In the genomic region with DNA sequence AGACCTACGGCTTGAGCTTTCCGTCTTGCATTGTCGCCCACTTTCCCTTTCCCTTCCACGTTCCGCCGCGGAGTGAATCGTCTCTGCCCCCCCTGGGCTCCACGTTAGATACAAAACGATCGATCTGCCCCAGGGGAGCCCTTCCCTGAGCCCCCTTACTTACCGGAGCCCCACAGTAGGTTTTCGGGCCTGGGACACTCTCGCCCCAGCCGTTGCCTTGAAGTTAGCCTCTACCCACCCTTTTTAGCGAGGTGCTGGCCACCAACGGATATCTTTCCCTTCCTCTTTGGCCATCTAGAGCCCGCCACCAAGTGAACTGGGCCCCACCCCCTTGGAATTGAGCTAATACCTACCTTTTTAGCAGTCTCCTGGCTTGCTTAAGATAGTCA, we compare ENCODE assay signal across 8 cellular contexts. TPM values are rescaled to one million over a fixed set of nuclear protein-coding genes. Genes with fewer than 3 reads are reported as not detected.
DNase-seq lines count a peak whose midpoint lies in the region; ATAC-seq and TF ChIP-seq lines count a peak whose summit lies in the region.

No MANE protein-coding gene starts in this region.

- 0 to 1% (median 1%) methylated on average over 9 to 18 of the region's 18 CpGs for WGBS in adrenal gland, 4 donors
- WGBS in stomach, 5 donors: 0 to 1% (median 1%) methylated on average over 16 to 18 of the region's 18 CpGs

- TF ChIP-seq EP300 in stomach (IDR thresholded peaks at IDR 0.05): no peak

- H3K4me2 ChIP-seq in KMS-11: peak overlapping the region; percentile 84

- H3K4me1 ChIP-seq in KMS-11 (ENCODE audit: low read depth, poor library complexity, severe bottlenecking) (peaks cover 23% of the 10 kb centered on the region), adrenal gland (replicated peaks in 1 of 2) (peaks cover 8 to 17% of the 10 kb centered on the region in 2 donors), iPS-18a (ENCODE audit: control insufficient read depth, low read depth, low read length) (peaks cover 9% of the 10 kb centered on the region), stomach (peaks cover 35 to 55% (median 47%) of the 10 kb centered on the region in 4 donors)

- DNase-seq in DMS79 (lab: John Stamatoyannopoulos, UW): peak; percentile 45
- DNase-seq in adrenal gland: peak in 6 of 7 donors; percentile 42 to 71 (median 52)
- no peak for DNase-seq in stomach
- DNase-seq in GF-D8 (lab: John Stamatoyannopoulos, UW): no peak

- H3K79me2 ChIP-seq in KMS-11 (ENCODE audit: insufficient read depth, low read depth): peaks cover 52% of the 10 kb centered on the region

- H3K36me3 ChIP-seq in KMS-11 (ENCODE audit: insufficient read depth): no peaks in the 10 kb centered on the region
- H3K36me3 ChIP-seq in adrenal gland (replicated peaks in 1 of 2): no peaks in the 10 kb centered on the region
- peaks cover 22% of the 10 kb centered on the region for H3K36me3 ChIP-seq in iPS-18a (ENCODE audit: control insufficient read depth, low read depth, low read length)
- peaks cover 3 to 13% (median 8%) of the 10 kb centered on the region in 4 donors for H3K36me3 ChIP-seq in stomach

- TF ChIP-seq POLR2A in adrenal gland (IDR thresholded peaks at IDR 0.05) (no peak), stomach (IDR thresholded peaks at IDR 0.05) (no peak)

- intact Hi-C loops in adrenal gland (cut with DNase I) (no loop called here), stomach (cut with DNase I; ENCODE audit: low total_unique reads) (no loop called here)

- H3K4me3 ChIP-seq in KMS-11 (IDR thresholded peaks at IDR 0.05; ENCODE audit: insufficient read depth, low read depth, low read length) (no peak overlapping the region), adrenal gland (peak overlapping the region; percentile 35 to 91 (median 64)), iPS-18a (ENCODE audit: low read length) (peak overlapping the region; percentile 76), stomach (peak overlapping the region; percentile 66 to 93 (median 88))

- H2AFZ ChIP-seq in KMS-11 (ENCODE audit: low read depth): no peak overlapping the region

- peak overlapping the region; percentile 85 for H3K27ac ChIP-seq in KMS-11
- H3K27ac ChIP-seq in adrenal gland: peak overlapping the region; percentile 90 to 98 (median 95)
- H3K27ac ChIP-seq in iPS-18a (ENCODE audit: low read length): peak overlapping the region; percentile 96
- H3K27ac ChIP-seq in stomach: peak overlapping the region; percentile 79 to 96 (median 95)

- no peaks in the 10 kb centered on the region for H3K27me3 ChIP-seq in KMS-11 (ENCODE audit: insufficient read depth, low read depth)
- H3K27me3 ChIP-seq in adrenal gland: no peaks in the 10 kb centered on the region
- H3K27me3 ChIP-seq in iPS-18a (ENCODE audit: control insufficient read depth, insufficient read depth, low read length): no peaks in the 10 kb centered on the region
- no peaks in the 10 kb centered on the region for H3K27me3 ChIP-seq in stomach

- ATAC-seq in GM21447 (IDR thresholded peaks at IDR 0.05; ENCODE audit: unreplicated experiment): peak; percentile 22
- no peak for ATAC-seq in HG03457 (IDR thresholded peaks at IDR 0.05; ENCODE audit: unreplicated experiment)

- H3K9ac ChIP-seq in KMS-11 (peak overlapping the region; percentile 84), iPS-18a (ENCODE audit: low read length) (peak overlapping the region; percentile 97)

- H3K9me3 ChIP-seq in adrenal gland (replicated peaks in 1 of 3): no peaks in the 10 kb centered on the region
- no peaks in the 10 kb centered on the region for H3K9me3 ChIP-seq in iPS-18a (ENCODE audit: control insufficient read depth, low read depth, low read length)
- H3K9me3 ChIP-seq in stomach: no peaks in the 10 kb centered on the region

- TF ChIP-seq CTCF in KMS-11 (conservative IDR thresholded peaks at IDR 0.05; ENCODE audit: low read depth, low read length) (no peak), adrenal gland (IDR thresholded peaks at IDR 0.05) (no peak), stomach (IDR thresholded peaks at IDR 0.05) (no peak)

- H4K20me1 ChIP-seq in KMS-11 (ENCODE audit: insufficient read depth): 0 out of 2 replicates have a peak, but pooled peaks cover 2% of the 10 kb centered on the region

RNA-seq across cellular contexts. Expression of a gene that starts 0.6 kb away (rescaled TPM):
- total RNA-seq in adrenal gland: 10 to 100 TPM; 14.7 to 57.7 (median 44.9) TPM
- 10 to 100 TPM; 56.5 to 95.4 (median 66.7) TPM for polyA plus RNA-seq in adrenal gland
- 100 to 1,000 TPM; 100 to 149 (median 119) TPM for total RNA-seq in stomach
- polyA plus RNA-seq in stomach: 10 to 100 TPM; 15.5 to 47.2 (median 28.8) TPM

RNA-seq across cellular contexts. Expression of a gene that starts 32.0 kb away (rescaled TPM):
- total RNA-seq in adrenal gland (10 to 100 TPM; 18.8 to 41.3 (median 33.3) TPM), stomach (10 to 100 TPM in 3 of 5 donors, 1 to 10 TPM in 2; 2.7 to 50.8 (median 14.5) TPM)
- polyA plus RNA-seq in adrenal gland (10 to 100 TPM in 1 of 3 donors, 1 to 10 TPM in 2; 8.2 to 21.6 (median 9.4) TPM), stomach (1 to 10 TPM; 3.4 to 6.1 (median 5.5) TPM)

Comparison
In these comparisons a context has a peak if more than half of its experiments do, and no peak if none do; other contexts are left out.
1. DNase-seq: peak in DMS79 (single experiment) and adrenal gland (6 of 7); none in stomach (single experiment) and GF-D8 (single experiment).
2. Peak in every context shown above with its lines, with median percentiles within 50 percentile points of each other: H3K27ac ChIP-seq.